ENCODE assay signal across 24 cellular contexts in genomic region chr2:23420840-23421476, GRCh38. TPM values are rescaled to one million over a fixed set of nuclear protein-coding genes. Genes with fewer than 3 reads are reported as not detected.
DNase-seq lines count a peak whose midpoint lies in the region; ATAC-seq, FAIRE-seq and TF ChIP-seq lines count a peak whose summit lies in the region.
"Had no signal": no experiment of that assay in that cellular context is flagged by ENCODE, and none has a peak within 500 bp of the region (broad histone marks: within the 10 kb centered on the region; RNA-seq: fewer than 3 reads in every experiment).

No MANE protein-coding gene starts in this region.

- H3K79me2 ChIP-seq in SK-N-SH (ENCODE audit: insufficient read depth): no peaks in the 10 kb centered on the region

- TF ChIP-seq RAD21 in SK-N-SH (IDR thresholded peaks at IDR 0.05; ENCODE audit: low read length): no peak

- WGBS in SK-N-SH (ENCODE audit: low lambda C conversion rate): 85% methylated on average over 9 of the region's 9 CpGs

- no peaks in the 10 kb centered on the region for H3F3A ChIP-seq in SK-N-SH (replicated peaks; ENCODE audit: insufficient read depth)

- no peaks in the 10 kb centered on the region for H4K20me1 ChIP-seq in SK-N-SH (ENCODE audit: insufficient read depth)

- H2AFZ ChIP-seq in SK-N-SH (ENCODE audit: low read depth): no peak overlapping the region

- no peak overlapping the region for H3K4me3 ChIP-seq in SK-N-SH (ENCODE audit: low read depth in 2 of 2, low read length in 1 of 2)
- no peak overlapping the region for H3K4me3 ChIP-seq in stomach smooth muscle (ENCODE audit: low read length in 2 of 2)
- H3K4me3 ChIP-seq: dorsolateral prefrontal cortex, smooth muscle cell had no signal

- DNase-seq in SK-N-SH (peak; percentile 43), NCI-H69 (lab: John Stamatoyannopoulos, UW) (peak; percentile 13), islet precursor cell (peak; percentile 49), RPMI8226 (no peak), GM19239 (ENCODE audit: insufficient read length, low spot score) (no peak)
- DNase-seq: activated B cell treated with CpG ODN at 0.5 μM for 24 hours; activated CD4-positive, alpha-beta T cell treated with anti-CD3 and anti-CD28 coated beads, Interleukin-2, amount 50 U/mL, for 4 hours; activated effector memory CD4-positive, alpha-beta T cell treated with Interleukin-2 at 50 U/mL for 16 hours; activated naive CD8-positive, alpha-beta T cell treated with anti-CD3 and anti-CD28 coated beads for 36 hours; Calu3; dorsolateral prefrontal cortex; HFFc6; mesendoderm; naive thymus-derived CD4-positive, alpha-beta T cell; NCI-H1436; NCI-H2171; NCI-H524 treated with DMSO at 0.1 percent for 48 hours; T-helper 9 cell had no signal

- H3K27me3 ChIP-seq in SK-N-SH (ENCODE audit: insufficient read depth): no peaks in the 10 kb centered on the region
- no peaks in the 10 kb centered on the region for H3K27me3 ChIP-seq in stomach smooth muscle (ENCODE audit: control insufficient read depth in 1 of 2, insufficient read depth in 2 of 2, low read length in 2 of 2)
- H3K27me3 ChIP-seq: dorsolateral prefrontal cortex had no signal

- H3K36me3 ChIP-seq in SK-N-SH (replicated peaks in 1 of 2; ENCODE audit: control insufficient read depth in 1 of 2, insufficient read depth in 2 of 2, low read length in 1 of 2) (no peaks in the 10 kb centered on the region), stomach smooth muscle (ENCODE audit: control insufficient read depth in 2 of 2, insufficient read depth in 2 of 2, low read length in 2 of 2) (no peaks in the 10 kb centered on the region)

- TF ChIP-seq EP300 in SK-N-SH (IDR thresholded peaks at IDR 0.05; ENCODE audit: borderline replicate concordance in 1 of 2, low read depth in 1 of 2, low read length in 1 of 2): no peak

- CTCF ChIA-PET in SK-N-SH (lab: Yijun Ruan, JAX): interaction anchor here (1.0 to 2.4 kb wide), 2 partner anchors 9 to 16 kb away, joined by 3 to 16 read pairs; no protein-coding TSS in a partner anchor

- no peak for TF ChIP-seq CTCF in SK-N-SH (IDR thresholded peaks at IDR 0.05)

- no peaks in the 10 kb centered on the region for H3K9me2 ChIP-seq in SK-N-SH

- no peak for FAIRE-seq in GM19239 (lab: Jason Lieb, UNC)
- FAIRE-seq: astrocyte had no signal

- H3K4me1 ChIP-seq in SK-N-SH (ENCODE audit: control insufficient read depth in 1 of 2, insufficient read depth in 2 of 2, low read depth in 1 of 2, low read length in 1 of 2) (peaks cover 19 to 26% of the 10 kb centered on the region in 2 experiments; a peak in 3 of 4 replicates), stomach smooth muscle (ENCODE audit: control insufficient read depth, insufficient read depth, low read length) (peaks cover 80% of the 10 kb centered on the region)

- H3K9ac ChIP-seq in SK-N-SH (no peak overlapping the region), stomach smooth muscle (ENCODE audit: low read length in 2 of 2) (peak overlapping the region; percentile 5 to 21)
- H3K9ac ChIP-seq: KMS-11 had no signal

- no peak overlapping the region for H3K4me2 ChIP-seq in SK-N-SH
- H3K4me2 ChIP-seq: KMS-11, smooth muscle cell had no signal

- ATAC-seq in SK-N-SH treated with all-trans-retinoic acid at 6 μM for 48 hours: no peak
- ATAC-seq: naive thymus-derived CD4-positive, alpha-beta T cell had no signal

- H3K27ac ChIP-seq in SK-N-SH (ENCODE audit: low read depth in 2 of 2, low read length in 1 of 2) (no peak overlapping the region), stomach smooth muscle (ENCODE audit: low read length) (no peak overlapping the region)
- H3K27ac ChIP-seq: C4-2B, dorsolateral prefrontal cortex, KMS-11 had no signal

- POLR2A ChIA-PET in SK-N-SH (lab: Yijun Ruan, JAX): no interaction called here

- H3K9me3 ChIP-seq in SK-N-SH (no peaks in the 10 kb centered on the region), stomach smooth muscle (ENCODE audit: control insufficient read depth in 2 of 2, low read length in 2 of 2) (no peaks in the 10 kb centered on the region)

TF ChIP-seq in SK-N-SH, 30 proteins besides CTCF, POLR2A, EP300 and RAD21:
- TF ChIP-seq NRF1 (IDR thresholded peaks at IDR 0.05; ENCODE audit: low read depth, low read length): no peak
- no peak for TF ChIP-seq PBX3 (IDR thresholded peaks at IDR 0.05)
- TF ChIP-seq TEAD4 (IDR thresholded peaks at IDR 0.05; ENCODE audit: borderline replicate concordance, insufficient read depth): no peak
- no peak for TF ChIP-seq RXRA (IDR thresholded peaks at IDR 0.05; ENCODE audit: borderline replicate concordance, low read depth)
- no peak for TF ChIP-seq MXI1 (IDR thresholded peaks at IDR 0.05; ENCODE audit: low read depth, low read length)
- no peak for TF ChIP-seq POLR2AphosphoS5 (IDR thresholded peaks at IDR 0.05; ENCODE audit: low read depth, low read length)
- no peak for TF ChIP-seq FOXM1 (IDR thresholded peaks at IDR 0.05; ENCODE audit: low read depth)

TF ChIP-seq in SK-N-SH treated with all-trans-retinoic acid at 6 μM for 48 hours, 23 proteins besides CTCF, POLR2A, EP300 and RAD21:
- TF ChIP-seq ZFP30 (CRISPR knock-in tag; IDR thresholded peaks at IDR 0.05) (no peak), CSRNP3 (CRISPR knock-in tag; IDR thresholded peaks at IDR 0.05) (no peak), PATZ1 (CRISPR knock-in tag; IDR thresholded peaks at IDR 0.05; ENCODE audit: borderline replicate concordance) (no peak), BACH2 (CRISPR knock-in tag; IDR thresholded peaks at IDR 0.05; ENCODE audit: borderline replicate concordance) (no peak), ZFP3 (CRISPR knock-in tag; IDR thresholded peaks at IDR 0.05) (no peak), ZNF565 (CRISPR knock-in tag; conservative IDR thresholded peaks at IDR 0.05; ENCODE audit: low read depth) (no peak), GLIS3 (CRISPR knock-in tag; IDR thresholded peaks at IDR 0.05) (no peak), POU6F1 (CRISPR knock-in tag; IDR thresholded peaks at IDR 0.05; ENCODE audit: borderline replicate concordance, low read depth) (no peak), ZC3H10 (CRISPR knock-in tag; IDR thresholded peaks at IDR 0.05) (no peak)
TF ChIP-seq in SK-N-SH treated with all-trans-retinoic acid at 6 μM for 48 hours: peak in this region for 0.

RNA-seq across cellular contexts. Expression of gene KLHL29, which starts 36.0 kb away (rescaled TPM):
- 4.2 and 4.6 TPM in 2 replicates for polyA plus RNA-seq in SK-N-SH (2012; rRNA removed)
- 2.9 and 3.8 TPM in 2 replicates for polyA plus RNA-seq in SK-N-SH (2012; cell fraction: cytosol; rRNA removed)
- polyA plus RNA-seq in SK-N-SH (2012; cell fraction: nucleus; rRNA removed): 17.7 and 21.5 TPM in 2 replicates

Comparison
In these comparisons a context has a peak if more than half of its experiments do, and no peak if none do; other contexts are left out.
1. DNase-seq: peak in SK-N-SH (single experiment), NCI-H69 (single experiment) and islet precursor cell (single experiment); none in RPMI8226 (single experiment) and GM19239 (single experiment).